Comparison of ENCODE assay signal across 8 cellular contexts in genomic region chr22:37544955-37545702, GRCh38. TPM values are rescaled to one million over a fixed set of nuclear protein-coding genes. Genes with fewer than 3 reads are reported as not detected.
DNase-seq lines count a peak whose midpoint lies in the region; ATAC-seq lines count a peak whose summit lies in the region.

No MANE protein-coding gene starts in this region.

- ATAC-seq in GM21619 (IDR thresholded peaks at IDR 0.05; ENCODE audit: unreplicated experiment): no peak

- intact Hi-C loops in cardiac septum (cut with DNase I): no loop called here

- DNase-seq in NCI-H2029 (lab: John Stamatoyannopoulos, UW) (peak; percentile 4), NCI-H2029 treated with DMSO at 0.1 percent for 48 hours (lab: John Stamatoyannopoulos, UW) (no peak), OCI-M1 (lab: John Stamatoyannopoulos, UW) (peak; percentile 83), cardiac septum (ENCODE audit: low spot score) (peak; percentile 88), pons (ENCODE audit: low spot score) (peak; percentile 50), GM19240 (ENCODE audit: insufficient read length, low spot score) (no peak)
- peak; percentile 53 for DNase-seq in activated naive CD4-positive, alpha-beta T cell treated with anti-CD3 and anti-CD28 coated beads, Interleukin-2, amount 50 U/mL, for 16 hours

RNA-seq across cellular contexts. Expression of gene CDC42EP1, which starts 15.2 kb away (rescaled TPM):
- total RNA-seq in cardiac septum: 18.8 TPM

RNA-seq across cellular contexts. Expression of gene CARD10, which starts 25.9 kb away (rescaled TPM):
- total RNA-seq in cardiac septum: 6.0 TPM

RNA-seq across cellular contexts. Expression of gene LGALS2, which starts 34.8 kb away (rescaled TPM):
- total RNA-seq in cardiac septum: not detected

RNA-seq across cellular contexts. Expression of gene MFNG, which starts 58.9 kb away (rescaled TPM):
- total RNA-seq in cardiac septum: 5.3 TPM

Comparison
In these comparisons a context has a peak if more than half of its experiments do, and no peak if none do; other contexts are left out.
1. DNase-seq: peak in NCI-H2029 (single experiment), OCI-M1 (single experiment), activated naive CD4-positive, alpha-beta T cell treated with anti-CD3 and anti-CD28 coated beads, Interleukin-2, amount 50 U/mL, for 16 hours (single experiment), cardiac septum (single experiment) and pons (single experiment); none in NCI-H2029 treated with DMSO at 0.1 percent for 48 hours (single experiment) and GM19240 (single experiment).